ENCODE assay signal across 1 cellular context in the genomic region with DNA sequence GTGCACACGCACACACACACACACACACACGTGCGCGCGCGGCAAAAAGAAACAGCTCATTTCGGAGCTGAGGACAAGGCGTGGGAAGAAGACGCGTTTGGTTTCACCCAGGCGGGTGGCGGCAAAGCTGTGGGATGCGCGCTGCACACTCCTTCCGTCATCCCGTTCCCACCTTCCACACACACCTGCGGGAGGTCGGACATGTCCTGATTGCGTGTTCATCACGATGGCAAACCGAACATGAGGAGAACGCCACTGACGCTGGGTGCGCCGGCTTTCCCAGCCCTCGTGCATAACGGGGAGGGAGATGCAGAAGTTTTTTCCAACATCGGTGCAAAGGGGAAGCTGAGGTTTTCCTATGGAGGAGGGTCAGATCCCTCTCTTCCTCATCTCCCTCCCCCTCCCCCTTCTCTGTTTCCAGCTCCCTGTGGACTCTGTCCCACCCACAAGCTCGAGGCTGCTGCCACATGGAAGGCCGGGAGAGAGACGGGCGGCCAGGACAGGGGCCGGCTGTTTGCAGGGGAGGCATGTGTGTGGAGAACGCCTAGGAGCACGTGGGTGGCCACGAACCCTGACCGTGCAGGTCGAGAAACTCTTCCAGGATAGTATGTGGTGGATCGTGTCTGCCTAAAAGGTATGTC.
TF ChIP-seq lines count a peak whose summit lies in the region.

No MANE protein-coding gene starts in this region.

TF ChIP-seq in IMR-90, 13 proteins besides CTCF, POLR2A, EP300 and RAD21 (continued from another document):
- TF ChIP-seq, protein P1, sequence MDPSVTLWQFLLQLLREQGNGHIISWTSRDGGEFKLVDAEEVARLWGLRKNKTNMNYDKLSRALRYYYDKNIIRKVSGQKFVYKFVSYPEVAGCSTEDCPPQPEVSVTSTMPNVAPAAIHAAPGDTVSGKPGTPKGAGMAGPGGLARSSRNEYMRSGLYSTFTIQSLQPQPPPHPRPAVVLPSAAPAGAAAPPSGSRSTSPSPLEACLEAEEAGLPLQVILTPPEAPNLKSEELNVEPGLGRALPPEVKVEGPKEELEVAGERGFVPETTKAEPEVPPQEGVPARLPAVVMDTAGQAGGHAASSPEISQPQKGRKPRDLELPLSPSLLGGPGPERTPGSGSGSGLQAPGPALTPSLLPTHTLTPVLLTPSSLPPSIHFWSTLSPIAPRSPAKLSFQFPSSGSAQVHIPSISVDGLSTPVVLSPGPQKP (IDR thresholded peaks at IDR 0.05; ENCODE audit: borderline replicate concordance, low read depth, low read length): no peak
- no peak for TF ChIP-seq MAZ (IDR thresholded peaks at IDR 0.05; ENCODE audit: borderline replicate concordance, low read depth, low read length)
- TF ChIP-seq, protein P2, sequence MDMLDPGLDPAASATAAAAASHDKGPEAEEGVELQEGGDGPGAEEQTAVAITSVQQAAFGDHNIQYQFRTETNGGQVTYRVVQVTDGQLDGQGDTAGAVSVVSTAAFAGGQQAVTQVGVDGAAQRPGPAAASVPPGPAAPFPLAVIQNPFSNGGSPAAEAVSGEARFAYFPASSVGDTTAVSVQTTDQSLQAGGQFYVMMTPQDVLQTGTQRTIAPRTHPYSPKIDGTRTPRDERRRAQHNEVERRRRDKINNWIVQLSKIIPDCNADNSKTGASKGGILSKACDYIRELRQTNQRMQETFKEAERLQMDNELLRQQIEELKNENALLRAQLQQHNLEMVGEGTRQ (IDR thresholded peaks at IDR 0.05; ENCODE audit: low read depth, low read length): no peak
- no peak for TF ChIP-seq BHLHE40 (IDR thresholded peaks at IDR 0.05; ENCODE audit: low read depth, low read length)
- no peak for TF ChIP-seq MXI1 (IDR thresholded peaks at IDR 0.05; ENCODE audit: borderline replicate concordance, low read depth, low read length)
- no peak for TF ChIP-seq CEBPB (IDR thresholded peaks at IDR 0.05; ENCODE audit: low read depth, low read length)
- TF ChIP-seq FOS (IDR thresholded peaks at IDR 0.05; ENCODE audit: low read depth, low read length): no peak
- TF ChIP-seq CHD1 (IDR thresholded peaks at IDR 0.05; ENCODE audit: low read depth, low read length): no peak
- TF ChIP-seq SMC3 (IDR thresholded peaks at IDR 0.05; ENCODE audit: low read depth, low read length): no peak
